8 cellular contexts compared by ENCODE assay signal in the genomic region with DNA sequence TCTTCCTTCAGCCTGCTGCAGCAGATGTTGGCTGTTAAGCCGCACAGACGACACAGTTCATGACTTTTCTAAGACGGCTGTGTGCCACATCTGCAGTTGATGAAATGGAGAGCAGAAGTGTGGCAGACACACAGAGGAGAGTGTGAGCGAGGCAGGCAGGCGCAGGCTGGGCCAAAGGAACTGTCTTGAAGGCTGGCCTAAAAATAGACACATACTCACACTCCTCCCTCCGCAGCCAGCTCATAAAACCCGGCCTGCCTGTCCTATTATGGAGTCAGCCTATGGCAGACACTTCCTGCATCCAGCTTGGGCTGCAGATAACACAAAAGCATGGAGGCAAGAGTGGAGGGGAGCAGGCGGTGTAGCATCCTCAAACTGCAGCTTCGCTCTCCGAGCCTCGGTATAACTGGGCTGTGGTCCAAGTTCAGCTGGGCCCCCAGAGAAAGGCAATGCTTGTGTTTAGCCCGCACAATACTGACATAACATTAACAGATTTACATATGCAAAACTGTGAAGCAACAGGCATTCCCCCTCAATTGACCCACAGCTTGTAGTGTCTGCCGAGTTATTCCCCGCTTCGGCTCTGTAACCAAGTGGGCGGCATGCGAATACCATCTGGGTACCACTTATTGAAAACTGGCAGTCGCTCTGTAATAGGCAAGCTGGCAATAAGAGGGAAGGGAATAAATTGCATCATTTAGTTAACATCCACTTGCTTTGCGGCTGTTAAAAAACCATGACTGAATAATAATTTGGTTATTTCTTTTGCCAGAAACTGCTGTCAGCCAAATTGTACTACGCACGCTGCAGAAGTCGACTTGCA. TPM values are rescaled to one million over a fixed set of nuclear protein-coding genes. Genes with fewer than 3 reads are reported as not detected.
DNase-seq lines count a peak whose midpoint lies in the region; ATAC-seq and TF ChIP-seq lines count a peak whose summit lies in the region.

No MANE protein-coding gene starts in this region.

- peaks cover 9% of the 10 kb centered on the region for H3K4me1 Mint-ChIP-seq in stimulated activated memory B cell treated with anti-CD40 and anti-IgM and Interleukin-4, amounts not matched to agents 10 μg/mL and 1 μg/mL and 100 μg/mL, for 72 hours

- H3K9me3 ChIP-seq in hepatocyte (ENCODE audit: low read depth) (no peaks in the 10 kb centered on the region), WERI-Rb-1 (ENCODE audit: severe bottlenecking) (no peaks in the 10 kb centered on the region)

- H3K27me3 ChIP-seq in hepatocyte (no peaks in the 10 kb centered on the region), WERI-Rb-1 (ENCODE audit: insufficient read depth, low read depth, severe bottlenecking) (no peaks in the 10 kb centered on the region)

- peaks cover 26% of the 10 kb centered on the region for H3K4me1 ChIP-seq in hepatocyte (ENCODE audit: insufficient read depth)

- H2AFZ ChIP-seq in hepatocyte, result no peak overlapping the region

- peaks cover 5% of the 10 kb centered on the region for H3K36me3 Mint-ChIP-seq in stimulated activated memory B cell treated with anti-CD40 and anti-IgM and Interleukin-4, amounts not matched to agents 10 μg/mL and 1 μg/mL and 100 μg/mL, for 72 hours

- no peaks in the 10 kb centered on the region for H3K9me3 Mint-ChIP-seq in stimulated activated memory B cell treated with anti-CD40 and anti-IgM and Interleukin-4, amounts not matched to agents 10 μg/mL and 1 μg/mL and 100 μg/mL, for 72 hours

- H3K27ac ChIP-seq in hepatocyte (peak overlapping the region; percentile 70), WERI-Rb-1 (no peak overlapping the region)

- WGBS in hepatocyte (ENCODE audit: low lambda C conversion rate, missing lambda C conversion rate), result 63% methylated on average over 22 of the region's 22 CpGs

- no peaks in the 10 kb centered on the region for H4K20me1 ChIP-seq in hepatocyte (ENCODE audit: insufficient read depth, poor library complexity, severe bottlenecking)

- peak overlapping the region; percentile 64 for H3K4me2 ChIP-seq in hepatocyte

- peak overlapping the region; percentile 42 for H3K4me3 Mint-ChIP-seq in stimulated activated memory B cell treated with anti-CD40 and anti-IgM and Interleukin-4, amounts not matched to agents 10 μg/mL and 1 μg/mL and 100 μg/mL, for 72 hours

- no peak overlapping the region for H3K4me3 ChIP-seq in astrocyte of the spinal cord (ENCODE audit: low read depth, low read length)
- no peak overlapping the region for H3K4me3 ChIP-seq in hepatocyte
- no peak overlapping the region for H3K4me3 ChIP-seq in WERI-Rb-1 (ENCODE audit: low read depth, low read length)

- in situ Hi-C loops in astrocyte of the spinal cord (cut with HindIII; ENCODE audit: low sequenced_read_pairs), result no loop called here

- H3K27me3 Mint-ChIP-seq in stimulated activated memory B cell treated with anti-CD40 and anti-IgM and Interleukin-4, amounts not matched to agents 10 μg/mL and 1 μg/mL and 100 μg/mL, for 72 hours, result peaks cover 8% of the 10 kb centered on the region

- no peak overlapping the region for H3K27ac Mint-ChIP-seq in stimulated activated memory B cell treated with anti-CD40 and anti-IgM and Interleukin-4, amounts not matched to agents 10 μg/mL and 1 μg/mL and 100 μg/mL, for 72 hours

- DNase-seq in C1 segment of cervical spinal cord (lab: John Stamatoyannopoulos, UW) (peak in 12 of 14 donors; percentile 36 to 68 (median 51)), NCI-H1694 (lab: John Stamatoyannopoulos, UW) (peak; percentile 22), astrocyte of the spinal cord (ENCODE audit: low read depth, low spot score) (peak; percentile 91), hepatocyte (ENCODE audit: low spot score) (peak; percentile 88), WERI-Rb-1 (no peak), SW 1271 (lab: John Stamatoyannopoulos, UW) (no peak)

- ATAC-seq in GM21723 (IDR thresholded peaks at IDR 0.05; ENCODE audit: unreplicated experiment), result peak; percentile 51
- ATAC-seq in stimulated activated memory B cell treated with anti-CD40 and anti-IgM and Interleukin-4, amounts not matched to agents 10 μg/mL and 1 μg/mL and 100 μg/mL, for 72 hours, result peak; percentile 86

- TF ChIP-seq CTCF in astrocyte of the spinal cord (IDR thresholded peaks at IDR 0.05; ENCODE audit: low read depth, low read length), result no peak
- TF ChIP-seq CTCF in hepatocyte (IDR thresholded peaks at IDR 0.05; ENCODE audit: poor library complexity), result no peak
- TF ChIP-seq CTCF in WERI-Rb-1 (IDR thresholded peaks at IDR 0.05; ENCODE audit: low read depth, low read length), result no peak

- H3K9me2 ChIP-seq in hepatocyte (replicated peaks; ENCODE audit: insufficient read depth), result no peaks in the 10 kb centered on the region

- H3K79me2 ChIP-seq in hepatocyte, result peaks cover 33% of the 10 kb centered on the region

- no peaks in the 10 kb centered on the region for H3K36me3 ChIP-seq in hepatocyte (replicated peaks; ENCODE audit: insufficient read depth, low read depth)
- no peaks in the 10 kb centered on the region for H3K36me3 ChIP-seq in WERI-Rb-1

RNA-seq across cellular contexts. Expression of a gene that starts 40.8 kb away (rescaled TPM):
- total RNA-seq in hepatocyte, result 94.2 and 99.8 TPM in 2 replicates
- polyA plus RNA-seq in hepatocyte, result 76.8 and 91.5 TPM in 2 replicates

Comparison
In these comparisons a context has a peak if more than half of its experiments do, and no peak if none do; other contexts are left out.
1. DNase-seq: peak in C1 segment of cervical spinal cord (12 of 14), NCI-H1694 (single experiment), astrocyte of the spinal cord (single experiment) and hepatocyte (single experiment); none in WERI-Rb-1 (single experiment) and SW 1271 (0 of 2).